Comparison of ENCODE assay signal across 8 cellular contexts in the genomic region with DNA sequence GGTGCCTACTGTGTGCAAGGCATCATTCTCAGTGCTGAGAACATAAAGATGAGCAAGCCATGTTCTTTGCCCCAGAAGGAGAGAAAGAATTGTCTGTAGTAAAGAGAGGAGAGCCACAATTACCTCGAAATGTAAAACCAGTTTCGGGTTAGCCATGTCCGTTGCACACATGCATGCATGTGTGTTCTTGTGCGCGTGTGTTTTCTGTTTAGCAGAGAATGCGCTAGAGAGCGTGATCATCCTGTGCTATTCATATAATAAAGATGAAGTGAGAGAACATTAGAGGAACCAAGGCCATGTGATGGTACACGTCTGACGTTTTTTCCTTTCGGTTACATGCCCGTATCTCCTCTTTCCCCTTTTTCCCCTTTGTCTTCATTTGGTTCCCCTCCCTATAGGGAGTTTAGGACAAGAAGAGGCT.
DNase-seq lines count a peak whose midpoint lies in the region; ATAC-seq and TF ChIP-seq lines count a peak whose summit lies in the region.

No MANE protein-coding gene starts in this region.

- H3K9me3 ChIP-seq in adrenal gland (replicated peaks in 1 of 3) (no peaks in the 10 kb centered on the region), suprapubic skin (no peaks in the 10 kb centered on the region)

- TF ChIP-seq POLR2A in adrenal gland (IDR thresholded peaks at IDR 0.05) (no peak), suprapubic skin (IDR thresholded peaks at IDR 0.05) (no peak)

- H3K27ac ChIP-seq in adrenal gland (peak overlapping the region in 3 of 5 donors; percentile 58 to 84 (median 68)), suprapubic skin (peak overlapping the region; percentile 33)

- H3K4me3 ChIP-seq in adrenal gland (no peak overlapping the region), suprapubic skin (peak overlapping the region; percentile 5), H7 (ENCODE audit: insufficient read depth, low read depth, low read length) (no peak overlapping the region)

- no peak for TF ChIP-seq EP300 in suprapubic skin (IDR thresholded peaks at IDR 0.05)

- H3K27me3 ChIP-seq in adrenal gland = no peaks in the 10 kb centered on the region
- H3K27me3 ChIP-seq in suprapubic skin = no peaks in the 10 kb centered on the region
- H3K27me3 ChIP-seq in H7 (ENCODE audit: control insufficient read depth, insufficient read depth, low read length) = no peaks in the 10 kb centered on the region

- ATAC-seq in activated T-cell treated with anti-CD3 and anti-CD28 coated beads, Interleukin-2, amount 50 U/mL, for 72 hours (replicated peaks in 1 of 2) = no peak
- ATAC-seq in HG03064 (IDR thresholded peaks at IDR 0.05; ENCODE audit: low read depth, unreplicated experiment) = peak; percentile 31

- H3K4me3 Mint-ChIP-seq in activated T-cell treated with anti-CD3 and anti-CD28 coated beads, Interleukin-2, amount 50 U/mL, for 72 hours = no peak overlapping the region

- H3K4me1 ChIP-seq in adrenal gland (replicated peaks in 1 of 2) = no peaks in the 10 kb centered on the region
- peaks cover 15% of the 10 kb centered on the region for H3K4me1 ChIP-seq in suprapubic skin

- 65 to 80% (median 79%) methylated on average over 11 of the region's 11 CpGs for WGBS in adrenal gland, 4 donors
- WGBS in suprapubic skin = 79% methylated on average over 11 of the region's 11 CpGs

- H3K27ac Mint-ChIP-seq in activated T-cell treated with anti-CD3 and anti-CD28 coated beads, Interleukin-2, amount 50 U/mL, for 72 hours = peak overlapping the region; percentile 100

- no peak for DNase-seq in activated T-cell treated with anti-CD3 and anti-CD28 coated beads, Interleukin-2, amount 50 U/mL, for 72 hours
- no peak for DNase-seq in activated T-cell treated with anti-CD3 and anti-CD28 coated beads, Interleukin-2, amount 50 U/mL, for 48 hours
- peak in 4 of 7 donors; percentile 25 to 40 (median 32) for DNase-seq in adrenal gland
- DNase-seq in suprapubic skin (ENCODE audit: low spot score in 2 of 2) = no peak
- no peak for DNase-seq in SKM-1 treated with dmso at 0.1 percent for 144 hours (lab: John Stamatoyannopoulos, UW; ENCODE audit: unreplicated experiment)
- no peak for DNase-seq in NCI-H2029 treated with DMSO at 0.1 percent for 48 hours (lab: John Stamatoyannopoulos, UW)
- no peak for DNase-seq in H7

- no peaks in the 10 kb centered on the region for H3K27me3 Mint-ChIP-seq in activated T-cell treated with anti-CD3 and anti-CD28 coated beads, Interleukin-2, amount 50 U/mL, for 72 hours (ENCODE audit: low read depth)

- H3K36me3 ChIP-seq in adrenal gland (replicated peaks in 1 of 2) (no peaks in the 10 kb centered on the region), suprapubic skin (peaks cover 9% of the 10 kb centered on the region), H7 (replicated peaks; ENCODE audit: control insufficient read depth, insufficient read depth, low read length) (no peaks in the 10 kb centered on the region)

- peaks cover under 1% of the 10 kb centered on the region for H3K4me1 Mint-ChIP-seq in activated T-cell treated with anti-CD3 and anti-CD28 coated beads, Interleukin-2, amount 50 U/mL, for 72 hours (ENCODE audit: low read depth)

- H3K9me3 Mint-ChIP-seq in activated T-cell treated with anti-CD3 and anti-CD28 coated beads, Interleukin-2, amount 50 U/mL, for 72 hours = no peaks in the 10 kb centered on the region

- no peak for TF ChIP-seq CTCF in adrenal gland (IDR thresholded peaks at IDR 0.05)
- TF ChIP-seq CTCF in suprapubic skin (IDR thresholded peaks at IDR 0.05) = no peak

- H3K36me3 Mint-ChIP-seq in activated T-cell treated with anti-CD3 and anti-CD28 coated beads, Interleukin-2, amount 50 U/mL, for 72 hours (ENCODE audit: insufficient read depth in 2 of 2) = peaks cover 13 to 16% of the 10 kb centered on the region in 2 donors

- intact Hi-C loops in adrenal gland (cut with DNase I) = no loop called here

Comparison
In these comparisons a context has a peak if more than half of its experiments do, and no peak if none do; other contexts are left out.
1. DNase-seq: peak in adrenal gland (4 of 7); none in activated T-cell treated with anti-CD3 and anti-CD28 coated beads, Interleukin-2, amount 50 U/mL, for 72 hours (0 of 2), activated T-cell treated with anti-CD3 and anti-CD28 coated beads, Interleukin-2, amount 50 U/mL, for 48 hours (0 of 2), suprapubic skin (0 of 2), SKM-1 treated with dmso at 0.1 percent for 144 hours (single experiment), NCI-H2029 treated with DMSO at 0.1 percent for 48 hours (single experiment) and H7 (single experiment).